In genomic region chrX:48521353-48522243, GRCh38 we compare ENCODE assay signal across 8 cellular contexts. TPM values are rescaled to one million over a fixed set of nuclear protein-coding genes. Genes with fewer than 3 reads are reported as not detected.
DNase-seq lines count a peak whose midpoint lies in the region; ATAC-seq and TF ChIP-seq lines count a peak whose summit lies in the region.

Gene EBP (plus strand): TSS chrX:48521808. CDS start chrX:48523772, 1,964 bp downstream.

- no peaks in the 10 kb centered on the region for H3K9me3 ChIP-seq in colonic mucosa

- no peaks in the 10 kb centered on the region for H3K4me1 ChIP-seq in colonic mucosa

- DNase-seq in BJ (ENCODE audit: low read depth) (no peak), NCI-H526 treated with DMSO at 0.1 percent for 48 hours (lab: John Stamatoyannopoulos, UW) (peak; percentile 88), colonic mucosa (peak; percentile 95), left kidney (ENCODE audit: low read depth, low spot score) (peak; percentile 97)
- peak; percentile 97 for DNase-seq in activated CD4-positive, alpha-beta T cell treated with anti-CD3 and anti-CD28 coated beads for 48 hours
- DNase-seq in stimulated activated CD4-positive, alpha-beta T cell treated with anti-CD3 and anti-CD28 coated beads, Interleukin-1b, Interleukin-23, amount 100 ng/mL, for 48 hours = peak; percentile 96

- intact Hi-C loops in colonic mucosa (cut with DNase I) = no loop called here

- H3K36me3 ChIP-seq in BJ (ENCODE audit: control insufficient read depth, insufficient read depth, low read length) (no peaks in the 10 kb centered on the region), colonic mucosa (no peaks in the 10 kb centered on the region)

- TF ChIP-seq CTCF in BJ (IDR thresholded peaks at IDR 0.05; ENCODE audit: insufficient read depth, low read depth, low read length) (no peak), colonic mucosa (IDR thresholded peaks at IDR 0.05) (no peak)

- H3K27me3 ChIP-seq in BJ (ENCODE audit: control insufficient read depth, insufficient read depth, low read length) = no peaks in the 10 kb centered on the region
- no peaks in the 10 kb centered on the region for H3K27me3 ChIP-seq in colonic mucosa

- ATAC-seq in GM19328 (IDR thresholded peaks at IDR 0.05; ENCODE audit: unreplicated experiment) = peak; percentile 94
- ATAC-seq in HG03469 (IDR thresholded peaks at IDR 0.05; ENCODE audit: unreplicated experiment) = peak; percentile 96

- CTCF ChIA-PET in BJ (lab: Yijun Ruan, JAX) = no interaction called here

- H3K9ac ChIP-seq in colonic mucosa (ENCODE audit: low read depth in 2 of 2, low read length in 2 of 2) = peak within 1 kb of the TSS; percentile 50 to 77

- peak within 1 kb of the TSS; percentile 62 for H3K4me3 ChIP-seq in BJ (ENCODE audit: low read depth, low read length)
- peak within 1 kb of the TSS; percentile 49 for H3K4me3 ChIP-seq in colonic mucosa

- POLR2A ChIA-PET in BJ (lab: Charles Lee) = no interaction called here

- H3K27ac ChIP-seq in colonic mucosa = peak within 1 kb of the TSS; percentile 41

RNA-seq across cellular contexts. Expression of gene EBP, which starts in this region (rescaled TPM):
- 28.3 and 36.1 TPM in 2 replicates for polyA plus RNA-seq in BJ (2011; rRNA removed)
- 31.3 and 42.1 TPM in 2 replicates for polyA minus RNA-seq in BJ (2011; rRNA and poly(A)+ RNA removed)
- 100 to 1,000 TPM; 225 to 271 TPM for total RNA-seq in colonic mucosa
